ENCODE assay signal across 1 cellular context in genomic region chr2:85353876-85354285, GRCh38.
TF ChIP-seq lines count a peak whose summit lies in the region.

No MANE protein-coding gene starts in this region.

TF ChIP-seq in K562, 482 proteins besides CTCF, POLR2A, EP300 and RAD21 (continued from another document and continues in another):
- TF ChIP-seq, protein P1, sequence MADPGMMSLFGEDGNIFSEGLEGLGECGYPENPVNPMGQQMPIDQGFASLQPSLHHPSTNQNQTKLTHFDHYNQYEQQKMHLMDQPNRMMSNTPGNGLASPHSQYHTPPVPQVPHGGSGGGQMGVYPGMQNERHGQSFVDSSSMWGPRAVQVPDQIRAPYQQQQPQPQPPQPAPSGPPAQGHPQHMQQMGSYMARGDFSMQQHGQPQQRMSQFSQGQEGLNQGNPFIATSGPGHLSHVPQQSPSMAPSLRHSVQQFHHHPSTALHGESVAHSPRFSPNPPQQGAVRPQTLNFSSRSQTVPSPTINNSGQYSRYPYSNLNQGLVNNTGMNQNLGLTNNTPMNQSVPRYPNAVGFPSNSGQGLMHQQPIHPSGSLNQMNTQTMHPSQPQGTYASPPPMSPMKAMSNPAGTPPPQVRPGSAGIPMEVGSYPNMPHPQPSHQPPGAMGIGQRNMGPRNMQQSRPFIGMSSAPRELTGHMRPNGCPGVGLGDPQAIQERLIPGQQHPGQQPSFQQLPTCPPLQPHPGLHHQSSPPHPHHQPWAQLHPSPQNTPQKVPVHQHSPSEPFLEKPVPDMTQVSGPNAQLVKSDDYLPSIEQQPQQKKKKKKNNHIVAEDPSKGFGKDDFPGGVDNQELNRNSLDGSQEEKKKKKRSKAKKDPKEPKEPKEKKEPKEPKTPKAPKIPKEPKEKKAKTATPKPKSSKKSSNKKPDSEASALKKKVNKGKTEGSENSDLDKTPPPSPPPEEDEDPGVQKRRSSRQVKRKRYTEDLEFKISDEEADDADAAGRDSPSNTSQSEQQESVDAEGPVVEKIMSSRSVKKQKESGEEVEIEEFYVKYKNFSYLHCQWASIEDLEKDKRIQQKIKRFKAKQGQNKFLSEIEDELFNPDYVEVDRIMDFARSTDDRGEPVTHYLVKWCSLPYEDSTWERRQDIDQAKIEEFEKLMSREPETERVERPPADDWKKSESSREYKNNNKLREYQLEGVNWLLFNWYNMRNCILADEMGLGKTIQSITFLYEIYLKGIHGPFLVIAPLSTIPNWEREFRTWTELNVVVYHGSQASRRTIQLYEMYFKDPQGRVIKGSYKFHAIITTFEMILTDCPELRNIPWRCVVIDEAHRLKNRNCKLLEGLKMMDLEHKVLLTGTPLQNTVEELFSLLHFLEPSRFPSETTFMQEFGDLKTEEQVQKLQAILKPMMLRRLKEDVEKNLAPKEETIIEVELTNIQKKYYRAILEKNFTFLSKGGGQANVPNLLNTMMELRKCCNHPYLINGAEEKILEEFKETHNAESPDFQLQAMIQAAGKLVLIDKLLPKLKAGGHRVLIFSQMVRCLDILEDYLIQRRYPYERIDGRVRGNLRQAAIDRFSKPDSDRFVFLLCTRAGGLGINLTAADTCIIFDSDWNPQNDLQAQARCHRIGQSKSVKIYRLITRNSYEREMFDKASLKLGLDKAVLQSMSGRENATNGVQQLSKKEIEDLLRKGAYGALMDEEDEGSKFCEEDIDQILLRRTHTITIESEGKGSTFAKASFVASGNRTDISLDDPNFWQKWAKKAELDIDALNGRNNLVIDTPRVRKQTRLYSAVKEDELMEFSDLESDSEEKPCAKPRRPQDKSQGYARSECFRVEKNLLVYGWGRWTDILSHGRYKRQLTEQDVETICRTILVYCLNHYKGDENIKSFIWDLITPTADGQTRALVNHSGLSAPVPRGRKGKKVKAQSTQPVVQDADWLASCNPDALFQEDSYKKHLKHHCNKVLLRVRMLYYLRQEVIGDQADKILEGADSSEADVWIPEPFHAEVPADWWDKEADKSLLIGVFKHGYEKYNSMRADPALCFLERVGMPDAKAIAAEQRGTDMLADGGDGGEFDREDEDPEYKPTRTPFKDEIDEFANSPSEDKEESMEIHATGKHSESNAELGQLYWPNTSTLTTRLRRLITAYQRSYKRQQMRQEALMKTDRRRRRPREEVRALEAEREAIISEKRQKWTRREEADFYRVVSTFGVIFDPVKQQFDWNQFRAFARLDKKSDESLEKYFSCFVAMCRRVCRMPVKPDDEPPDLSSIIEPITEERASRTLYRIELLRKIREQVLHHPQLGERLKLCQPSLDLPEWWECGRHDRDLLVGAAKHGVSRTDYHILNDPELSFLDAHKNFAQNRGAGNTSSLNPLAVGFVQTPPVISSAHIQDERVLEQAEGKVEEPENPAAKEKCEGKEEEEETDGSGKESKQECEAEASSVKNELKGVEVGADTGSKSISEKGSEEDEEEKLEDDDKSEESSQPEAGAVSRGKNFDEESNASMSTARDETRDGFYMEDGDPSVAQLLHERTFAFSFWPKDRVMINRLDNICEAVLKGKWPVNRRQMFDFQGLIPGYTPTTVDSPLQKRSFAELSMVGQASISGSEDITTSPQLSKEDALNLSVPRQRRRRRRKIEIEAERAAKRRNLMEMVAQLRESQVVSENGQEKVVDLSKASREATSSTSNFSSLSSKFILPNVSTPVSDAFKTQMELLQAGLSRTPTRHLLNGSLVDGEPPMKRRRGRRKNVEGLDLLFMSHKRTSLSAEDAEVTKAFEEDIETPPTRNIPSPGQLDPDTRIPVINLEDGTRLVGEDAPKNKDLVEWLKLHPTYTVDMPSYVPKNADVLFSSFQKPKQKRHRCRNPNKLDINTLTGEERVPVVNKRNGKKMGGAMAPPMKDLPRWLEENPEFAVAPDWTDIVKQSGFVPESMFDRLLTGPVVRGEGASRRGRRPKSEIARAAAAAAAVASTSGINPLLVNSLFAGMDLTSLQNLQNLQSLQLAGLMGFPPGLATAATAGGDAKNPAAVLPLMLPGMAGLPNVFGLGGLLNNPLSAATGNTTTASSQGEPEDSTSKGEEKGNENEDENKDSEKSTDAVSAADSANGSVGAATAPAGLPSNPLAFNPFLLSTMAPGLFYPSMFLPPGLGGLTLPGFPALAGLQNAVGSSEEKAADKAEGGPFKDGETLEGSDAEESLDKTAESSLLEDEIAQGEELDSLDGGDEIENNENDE (IDR thresholded peaks at IDR 0.05; ENCODE audit: low read depth, low read length): no peak
- TF ChIP-seq, protein P2, sequence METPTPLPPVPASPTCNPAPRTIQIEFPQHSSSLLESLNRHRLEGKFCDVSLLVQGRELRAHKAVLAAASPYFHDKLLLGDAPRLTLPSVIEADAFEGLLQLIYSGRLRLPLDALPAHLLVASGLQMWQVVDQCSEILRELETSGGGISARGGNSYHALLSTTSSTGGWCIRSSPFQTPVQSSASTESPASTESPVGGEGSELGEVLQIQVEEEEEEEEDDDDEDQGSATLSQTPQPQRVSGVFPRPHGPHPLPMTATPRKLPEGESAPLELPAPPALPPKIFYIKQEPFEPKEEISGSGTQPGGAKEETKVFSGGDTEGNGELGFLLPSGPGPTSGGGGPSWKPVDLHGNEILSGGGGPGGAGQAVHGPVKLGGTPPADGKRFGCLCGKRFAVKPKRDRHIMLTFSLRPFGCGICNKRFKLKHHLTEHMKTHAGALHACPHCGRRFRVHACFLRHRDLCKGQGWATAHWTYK (CRISPR knock-in tag; IDR thresholded peaks at IDR 0.05): no peak
- TF ChIP-seq TAF7 (tag; IDR thresholded peaks at IDR 0.05) (no peak), ESRRA (IDR thresholded peaks at IDR 0.05; ENCODE audit: borderline replicate concordance, low read depth) (no peak), DDX20 (tag; IDR thresholded peaks at IDR 0.05; ENCODE audit: low read depth) (no peak), ZNF282 (CRISPR knock-in tag; IDR thresholded peaks at IDR 0.05) (no peak), ZNF511 (CRISPR knock-in tag; IDR thresholded peaks at IDR 0.05) (0 out of 2 replicates have a peak, but pooled peaks have one; percentile 4), E2F4 (CRISPR knock-in tag; IDR thresholded peaks at IDR 0.05; ENCODE audit: low read depth) (no peak), XRCC5 (IDR thresholded peaks at IDR 0.05; ENCODE audit: low read depth, low read length) (no peak), DMBX1 (CRISPR knock-in tag; IDR thresholded peaks at IDR 0.05; ENCODE audit: borderline replicate concordance) (peak; percentile 12; the same call in 1 of the 2 replicates), CTBP1 (IDR thresholded peaks at IDR 0.05; ENCODE audit: borderline replicate concordance) (0 out of 2 replicates have a peak, but pooled peaks have one; percentile 4), MYC (IDR thresholded peaks at IDR 0.05; ENCODE audit: low read depth, low read length) (no peak), MYC (CRISPR knock-in tag; IDR thresholded peaks at IDR 0.05; ENCODE audit: borderline replicate concordance, low read depth) (no peak), NCOA4 (IDR thresholded peaks at IDR 0.05; ENCODE audit: partially characterized antibody) (no peak), SFPQ (IDR thresholded peaks at IDR 0.05; ENCODE audit: low read depth, low read length) (no peak), ZNF232 (CRISPR knock-in tag; IDR thresholded peaks at IDR 0.05) (no peak), PYGO2 (tag; IDR thresholded peaks at IDR 0.05) (no peak), ZNF639 (CRISPR knock-in tag; conservative IDR thresholded peaks at IDR 0.05 in 1 of 2, IDR thresholded peaks at IDR 0.05 in 1 of 2) (no peak), RBM34 (IDR thresholded peaks at IDR 0.05; ENCODE audit: borderline replicate concordance, insufficient read depth, low read length) (no peak), SMARCE1 (IDR thresholded peaks at IDR 0.05) (peak; percentile 51; the same call in 1 of the 2 replicates), KLF1 (tag; IDR thresholded peaks at IDR 0.05) (0 out of 2 replicates have a peak, but pooled peaks have one; percentile 37), HDAC8 (tag; IDR thresholded peaks at IDR 0.05) (no peak), GATAD2B (IDR thresholded peaks at IDR 0.05; ENCODE audit: borderline replicate concordance) (no peak), FOSL1 (tag; conservative IDR thresholded peaks at IDR 0.05) (peak; percentile 75), SRSF9 (IDR thresholded peaks at IDR 0.05; ENCODE audit: borderline replicate concordance, low read depth, low read length) (no peak), TBL1XR1 (IDR thresholded peaks at IDR 0.05; ENCODE audit: low read length in 2 of 2) (no peak), KAT8 (IDR thresholded peaks at IDR 0.05; ENCODE audit: low read depth) (no peak), PHF21A (IDR thresholded peaks at IDR 0.05; ENCODE audit: borderline replicate concordance, low read depth) (no peak), HMGXB4 (CRISPR knock-in tag; IDR thresholded peaks at IDR 0.05) (no peak), TAL1 (IDR thresholded peaks at IDR 0.05) (no peak), FOXJ3 (CRISPR knock-in tag; IDR thresholded peaks at IDR 0.05) (no peak), SMARCA4 (IDR thresholded peaks at IDR 0.05) (peak; percentile 51; the same call in 1 of the 2 replicates), ZBTB33 (CRISPR knock-in tag; IDR thresholded peaks at IDR 0.05) (no peak), FOXA3 (CRISPR knock-in tag; conservative IDR thresholded peaks at IDR 0.05 in 1 of 2, IDR thresholded peaks at IDR 0.05 in 1 of 2) (no peak), ZNF24 (IDR thresholded peaks at IDR 0.05) (no peak), XRCC3 (IDR thresholded peaks at IDR 0.05) (no peak), EHMT2 (IDR thresholded peaks at IDR 0.05) (0 out of 2 replicates have a peak, but pooled peaks have one; percentile 14), CHCHD3 (CRISPR knock-in tag; IDR thresholded peaks at IDR 0.05) (no peak)
- TF ChIP-seq, protein P3, sequence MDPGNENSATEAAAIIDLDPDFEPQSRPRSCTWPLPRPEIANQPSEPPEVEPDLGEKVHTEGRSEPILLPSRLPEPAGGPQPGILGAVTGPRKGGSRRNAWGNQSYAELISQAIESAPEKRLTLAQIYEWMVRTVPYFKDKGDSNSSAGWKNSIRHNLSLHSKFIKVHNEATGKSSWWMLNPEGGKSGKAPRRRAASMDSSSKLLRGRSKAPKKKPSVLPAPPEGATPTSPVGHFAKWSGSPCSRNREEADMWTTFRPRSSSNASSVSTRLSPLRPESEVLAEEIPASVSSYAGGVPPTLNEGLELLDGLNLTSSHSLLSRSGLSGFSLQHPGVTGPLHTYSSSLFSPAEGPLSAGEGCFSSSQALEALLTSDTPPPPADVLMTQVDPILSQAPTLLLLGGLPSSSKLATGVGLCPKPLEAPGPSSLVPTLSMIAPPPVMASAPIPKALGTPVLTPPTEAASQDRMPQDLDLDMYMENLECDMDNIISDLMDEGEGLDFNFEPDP (CRISPR knock-in tag; IDR thresholded peaks at IDR 0.05): no peak
